Comparison of ENCODE assay signal across 11 cellular contexts in genomic region chr3:38022887-38023709, GRCh38. TPM values are rescaled to one million over a fixed set of nuclear protein-coding genes. Genes with fewer than 3 reads are reported as not detected.
DNase-seq lines count a peak whose midpoint lies in the region; ATAC-seq and TF ChIP-seq lines count a peak whose summit lies in the region.
"Had no signal": no experiment of that assay in that cellular context is flagged by ENCODE, and none has a peak within 500 bp of the region (broad histone marks: within the 10 kb centered on the region; RNA-seq: fewer than 3 reads in every experiment).

No MANE protein-coding gene starts in this region.

- POLR2A ChIA-PET in activated CD8-positive, alpha-beta T cell treated with anti-CD3 and anti-CD28 coated beads, Interleukin-2, amount 10 ng/mL, durations not matched to agents 7 days and 5 days (lab: Charles Lee), result interaction anchor here (0.7 to 1.0 kb wide), 2 partner anchors 14 to 189 kb away, joined by 3 read pairs; no protein-coding TSS in a partner anchor

- no peak overlapping the region for H3K9ac ChIP-seq in iPS-15b (ENCODE audit: low read depth, low read length)
- H3K9ac ChIP-seq in smooth muscle cell (ENCODE audit: low read depth), result no peak overlapping the region

- peak overlapping the region; percentile 86 for H3K4me2 ChIP-seq in smooth muscle cell

- no peaks in the 10 kb centered on the region for H3K36me3 Mint-ChIP-seq in activated CD8-positive, alpha-beta T cell treated with anti-CD3 and anti-CD28 coated beads, Interleukin-2, amount 10 ng/mL, durations not matched to agents 7 days and 5 days (ENCODE audit: low read depth)

- H2AFZ ChIP-seq in smooth muscle cell (ENCODE audit: low read depth), result no peak overlapping the region
- H2AFZ ChIP-seq: PC-9 had no signal

- H3K4me3 Mint-ChIP-seq in activated CD8-positive, alpha-beta T cell treated with anti-CD3 and anti-CD28 coated beads, Interleukin-2, amount 10 ng/mL, durations not matched to agents 7 days and 5 days, result peak overlapping the region; percentile 88

- H3K9me3 Mint-ChIP-seq in activated CD8-positive, alpha-beta T cell treated with anti-CD3 and anti-CD28 coated beads, Interleukin-2, amount 10 ng/mL, durations not matched to agents 7 days and 5 days (ENCODE audit: insufficient read depth), result no peaks in the 10 kb centered on the region

- H3K27ac ChIP-seq in smooth muscle cell (ENCODE audit: low read depth), result no peak overlapping the region
- H3K27ac ChIP-seq: PC-9 had no signal

- peak; percentile 7 for DNase-seq in activated CD4-positive, alpha-beta T cell treated with anti-CD3 and anti-CD28 coated beads for 1 hour
- DNase-seq in activated CD4-positive, alpha-beta T cell treated with anti-CD3 and anti-CD28 coated beads, Interleukin-2, amount 50 U/mL, for 1 hour, result no peak
- no peak for DNase-seq in activated CD8-positive, alpha-beta T cell treated with anti-CD3 and anti-CD28 coated beads, Interleukin-2, amount 10 ng/mL, durations not matched to agents 7 days and 5 days
- DNase-seq in smooth muscle cell (lab: John Stamatoyannopoulos, UW; ENCODE audit: unreplicated experiment) (no peak), nucleus accumbens (lab: John Stamatoyannopoulos, UW) (no peak), NCI-H146 treated with DMSO at 0.1 percent for 48 hours (lab: John Stamatoyannopoulos, UW; ENCODE audit: unreplicated experiment) (no peak)
- DNase-seq in central memory CD4-positive, alpha-beta T cell, result no peak
- DNase-seq: ACHN, PC-9 had no signal

- H3K4me3 ChIP-seq in iPS-15b (ENCODE audit: low read depth, low read length) (peak overlapping the region; percentile 88), smooth muscle cell (peak overlapping the region; percentile 61)

- 95% methylated on average over 6 of the region's 6 CpGs for WGBS in smooth muscle cell (ENCODE audit: low lambda C conversion rate)

- H3K9me3 ChIP-seq in iPS-15b (ENCODE audit: control insufficient read depth, insufficient read depth, low read length), result no peaks in the 10 kb centered on the region
- H3K9me3 ChIP-seq in smooth muscle cell (replicated peaks; ENCODE audit: low read depth), result no peaks in the 10 kb centered on the region
- H3K9me3 ChIP-seq: heart right ventricle had no signal

- H3F3A ChIP-seq in smooth muscle cell (ENCODE audit: low read depth), result peaks cover 11% of the 10 kb centered on the region

- peaks cover 32% of the 10 kb centered on the region for H3K27me3 ChIP-seq in iPS-15b (ENCODE audit: control insufficient read depth, insufficient read depth, low read length)
- no peaks in the 10 kb centered on the region for H3K27me3 ChIP-seq in smooth muscle cell (ENCODE audit: low read depth)
- H3K27me3 ChIP-seq: heart right ventricle had no signal

- H3K79me2 ChIP-seq in smooth muscle cell (ENCODE audit: low read depth), result no peaks in the 10 kb centered on the region

- H4K20me1 ChIP-seq in smooth muscle cell (ENCODE audit: low read depth), result peaks cover 47% of the 10 kb centered on the region

- no peak for ATAC-seq in activated CD8-positive, alpha-beta T cell treated with anti-CD3 and anti-CD28 coated beads, Interleukin-2, amount 10 ng/mL, durations not matched to agents 7 days and 5 days

- peak overlapping the region; percentile 98 for H3K27ac Mint-ChIP-seq in activated CD8-positive, alpha-beta T cell treated with anti-CD3 and anti-CD28 coated beads, Interleukin-2, amount 10 ng/mL, durations not matched to agents 7 days and 5 days

- H3K27me3 Mint-ChIP-seq in activated CD8-positive, alpha-beta T cell treated with anti-CD3 and anti-CD28 coated beads, Interleukin-2, amount 10 ng/mL, durations not matched to agents 7 days and 5 days (ENCODE audit: low read depth), result peaks cover 9% of the 10 kb centered on the region

- H3K4me1 ChIP-seq in iPS-15b (ENCODE audit: control insufficient read depth, insufficient read depth, low read length), result peaks cover 3% of the 10 kb centered on the region
- peaks cover 4% of the 10 kb centered on the region for H3K4me1 ChIP-seq in smooth muscle cell (ENCODE audit: low read depth)

- H3K4me1 Mint-ChIP-seq in activated CD8-positive, alpha-beta T cell treated with anti-CD3 and anti-CD28 coated beads, Interleukin-2, amount 10 ng/mL, durations not matched to agents 7 days and 5 days (ENCODE audit: low read depth), result peaks cover 22% of the 10 kb centered on the region

- peaks cover 2% of the 10 kb centered on the region for H3K36me3 ChIP-seq in iPS-15b (ENCODE audit: control insufficient read depth, insufficient read depth, low read length)
- H3K36me3 ChIP-seq in smooth muscle cell (ENCODE audit: low read depth), result no peaks in the 10 kb centered on the region

- no peak for TF ChIP-seq CTCF in smooth muscle cell (IDR thresholded peaks at IDR 0.05; ENCODE audit: borderline replicate concordance, insufficient read depth, poor library complexity, severe bottlenecking)

- CTCF ChIA-PET in activated CD8-positive, alpha-beta T cell treated with anti-CD3 and anti-CD28 coated beads, Interleukin-2, amount 10 ng/mL, durations not matched to agents 7 days and 5 days (lab: Charles Lee), result interaction anchor here (0.9 to 2.3 kb wide), 2 partner anchors 19 to 22 kb away, joined by 3 to 7 read pairs; no protein-coding TSS in a partner anchor

RNA-seq across cellular contexts. Expression of gene PLCD1, which starts 6.3 kb away (rescaled TPM):
- 10 to 100 TPM in 1 of 2 experiments, 1 to 10 TPM in 1; 9.7 to 10.1 TPM for total RNA-seq in activated CD8-positive, alpha-beta T cell treated with anti-CD3 and anti-CD28 coated beads, Interleukin-2, amount 10 ng/mL, durations not matched to agents 7 days and 5 days
- 20.5 and 21.3 TPM in 2 replicates for total RNA-seq in smooth muscle cell
- 33.3 and 34.8 TPM in 2 replicates for polyA plus RNA-seq in smooth muscle cell

RNA-seq across cellular contexts. Expression of gene DLEC1, which starts 15.9 kb away (rescaled TPM):
- under 1 TPM; 0.26 to 0.60 TPM for total RNA-seq in activated CD8-positive, alpha-beta T cell treated with anti-CD3 and anti-CD28 coated beads, Interleukin-2, amount 10 ng/mL, durations not matched to agents 7 days and 5 days
- 0.27 and 0.54 TPM in 2 replicates for total RNA-seq in smooth muscle cell
- polyA plus RNA-seq in smooth muscle cell, result 0.61 TPM in 1 of 2 replicates, not detected in the other

RNA-seq across cellular contexts. Expression of gene VILL, which starts 32.5 kb away (rescaled TPM):
- total RNA-seq in activated CD8-positive, alpha-beta T cell treated with anti-CD3 and anti-CD28 coated beads, Interleukin-2, amount 10 ng/mL, durations not matched to agents 7 days and 5 days, result 10 to 100 TPM; 14.6 to 15.1 TPM
- total RNA-seq in smooth muscle cell, result 3.4 and 3.8 TPM in 2 replicates
- polyA plus RNA-seq in smooth muscle cell, result 2.3 and 5.6 TPM in 2 replicates
